ENCODE assay signal across 1 cellular context in genomic region chr6:28322661-28323060, GRCh38.
A peak's percentile ranks its signal among the peaks of the same experiment; 100 is the strongest.
TF ChIP-seq lines count a peak whose summit lies in the region.

No MANE protein-coding gene starts in this region.

TF ChIP-seq in HepG2, 621 proteins besides CTCF, POLR2A, EP300 and RAD21 (continued from another document and continues in another):
- TF ChIP-seq NONO (IDR thresholded peaks at IDR 0.05) (no peak), NONO (CRISPR knock-in tag; conservative IDR thresholded peaks at IDR 0.05) (peak; percentile 33; the same call in 1 of the 2 replicates), NPAS2 (CRISPR knock-in tag; IDR thresholded peaks at IDR 0.05; ENCODE audit: borderline replicate concordance) (no peak), SYNCRIP (IDR thresholded peaks at IDR 0.05; ENCODE audit: insufficient read depth, low read depth, low read length) (no peak), LRRFIP1 (CRISPR knock-in tag; conservative IDR thresholded peaks at IDR 0.05) (no peak), FOXK2 (IDR thresholded peaks at IDR 0.05) (no peak), REST (IDR thresholded peaks at IDR 0.05; ENCODE audit: borderline replicate concordance in 1 of 2, low read depth in 1 of 2, low read length in 2 of 2) (no peak), ARHGAP35 (CRISPR knock-in tag; IDR thresholded peaks at IDR 0.05; ENCODE audit: borderline replicate concordance) (no peak), ZNF558 (CRISPR knock-in tag; IDR thresholded peaks at IDR 0.05; ENCODE audit: borderline replicate concordance) (no peak), NCOR1 (IDR thresholded peaks at IDR 0.05; ENCODE audit: borderline replicate concordance, low read length) (no peak), MEIS2 (CRISPR knock-in tag; IDR thresholded peaks at IDR 0.05) (no peak), KLF11 (CRISPR knock-in tag; IDR thresholded peaks at IDR 0.05) (no peak), ZNF781 (CRISPR knock-in tag; IDR thresholded peaks at IDR 0.05; ENCODE audit: borderline replicate concordance, not compliant biosample characterization) (no peak), SIX4 (CRISPR knock-in tag; IDR thresholded peaks at IDR 0.05) (peak; percentile 61; the same call in 1 of the 2 replicates), MTF1 (CRISPR knock-in tag; IDR thresholded peaks at IDR 0.05) (no peak), NKX3-1 (CRISPR knock-in tag; IDR thresholded peaks at IDR 0.05) (no peak), FOXP4 (CRISPR knock-in tag; IDR thresholded peaks at IDR 0.05) (peak; percentile 94), PAWR (CRISPR knock-in tag; IDR thresholded peaks at IDR 0.05; ENCODE audit: borderline replicate concordance) (no peak), MTA1 (CRISPR knock-in tag; IDR thresholded peaks at IDR 0.05; ENCODE audit: borderline replicate concordance) (no peak), SAP130 (CRISPR knock-in tag; IDR thresholded peaks at IDR 0.05; ENCODE audit: low read depth) (peak; percentile 26; the same call in 1 of the 2 replicates), ZNF768 (CRISPR knock-in tag; IDR thresholded peaks at IDR 0.05) (no peak), EHMT2 (IDR thresholded peaks at IDR 0.05; ENCODE audit: borderline replicate concordance, low read depth, low read length) (no peak), HIC2 (CRISPR knock-in tag; IDR thresholded peaks at IDR 0.05; ENCODE audit: low read depth) (no peak), ATF4 (CRISPR knock-in tag; IDR thresholded peaks at IDR 0.05) (peak in 1 of 2 experiments; percentile 41; a peak in 1 of 4 replicates), CERS6 (CRISPR knock-in tag; IDR thresholded peaks at IDR 0.05) (no peak), MED13 (CRISPR knock-in tag; IDR thresholded peaks at IDR 0.05) (no peak), TBL1XR1 (IDR thresholded peaks at IDR 0.05; ENCODE audit: borderline replicate concordance, low read length, partially characterized antibody) (no peak), MXD1 (CRISPR knock-in tag; IDR thresholded peaks at IDR 0.05) (no peak), ZNF574 (CRISPR knock-in tag; IDR thresholded peaks at IDR 0.05) (peak; percentile 31; the same call in 1 of the 2 replicates), PBX3 (CRISPR knock-in tag; IDR thresholded peaks at IDR 0.05; ENCODE audit: borderline replicate concordance) (no peak), ZNF740 (CRISPR knock-in tag; IDR thresholded peaks at IDR 0.05) (no peak), GLMP (CRISPR knock-in tag; IDR thresholded peaks at IDR 0.05; ENCODE audit: borderline replicate concordance) (no peak), ZMAT5 (CRISPR knock-in tag; IDR thresholded peaks at IDR 0.05; ENCODE audit: borderline replicate concordance, low read depth) (no peak), MEF2D (CRISPR knock-in tag; IDR thresholded peaks at IDR 0.05) (no peak), KDM5B (CRISPR knock-in tag; IDR thresholded peaks at IDR 0.05; ENCODE audit: borderline replicate concordance) (no peak), ZBTB8A (CRISPR knock-in tag; IDR thresholded peaks at IDR 0.05; ENCODE audit: borderline replicate concordance, low read depth) (no peak), GMEB2 (CRISPR knock-in tag; IDR thresholded peaks at IDR 0.05; ENCODE audit: low read depth) (no peak), ZNF562 (CRISPR knock-in tag; IDR thresholded peaks at IDR 0.05; ENCODE audit: borderline replicate concordance) (no peak), ZNF644 (CRISPR knock-in tag; IDR thresholded peaks at IDR 0.05; ENCODE audit: low read depth) (0 out of 2 replicates have a peak, but pooled peaks have one; percentile 10), HDAC2 (CRISPR knock-in tag; IDR thresholded peaks at IDR 0.05) (no peak; the same call in 1 of the 2 replicates)
